In the genomic region with DNA sequence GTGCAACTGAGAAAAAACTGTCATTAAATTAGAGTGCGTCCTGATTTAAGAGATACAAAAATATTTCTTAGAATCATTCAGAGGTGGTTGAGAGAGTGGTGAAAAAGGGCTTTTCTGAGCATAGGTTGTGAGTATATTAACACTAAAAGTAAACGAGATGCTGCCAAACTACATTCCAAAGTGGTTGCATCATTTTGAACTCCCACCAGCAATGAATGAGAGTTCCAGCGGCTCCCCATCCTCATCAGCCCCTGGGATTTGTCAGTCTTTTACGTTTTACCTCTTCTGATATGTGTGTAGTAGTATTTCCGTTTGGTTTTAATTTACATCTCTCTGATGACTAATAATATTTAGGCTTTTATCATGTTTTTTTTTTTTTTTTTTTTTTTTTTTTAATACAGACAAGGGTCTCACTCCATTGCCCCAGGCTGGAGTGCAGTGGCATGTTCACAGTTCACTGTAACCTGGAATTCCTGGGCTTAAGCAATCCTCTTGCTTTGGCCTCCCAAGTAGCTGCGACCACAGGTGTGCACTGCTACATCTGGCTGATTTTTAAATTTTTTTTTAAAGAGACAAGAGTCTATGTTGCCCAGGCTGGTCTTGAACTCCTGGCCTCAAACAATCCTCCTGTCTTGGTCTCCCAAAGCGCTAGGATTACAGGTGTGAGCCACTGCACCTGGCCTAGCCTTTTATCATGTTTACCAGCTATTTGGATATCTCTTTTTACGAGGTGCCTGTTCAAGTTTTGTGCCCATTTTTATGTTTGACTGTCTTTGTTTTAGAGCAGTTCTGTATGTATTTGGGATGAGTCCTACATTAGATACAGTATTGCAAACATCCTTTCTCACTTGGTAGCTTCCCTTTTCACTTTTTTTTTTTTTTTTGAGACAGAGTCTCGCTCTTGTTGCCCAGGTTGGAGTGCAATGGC, we compare ENCODE assay signal across 21 cellular contexts. TPM values are rescaled to one million over a fixed set of nuclear protein-coding genes. Genes with fewer than 3 reads are reported as not detected.
DNase-seq lines count a peak whose midpoint lies in the region; ATAC-seq and TF ChIP-seq lines count a peak whose summit lies in the region.
"Had no signal": no experiment of that assay in that cellular context is flagged by ENCODE, and none has a peak within 500 bp of the region (broad histone marks: within the 10 kb centered on the region; RNA-seq: fewer than 3 reads in every experiment).

No MANE protein-coding gene starts in this region.

- no peaks in the 10 kb centered on the region for H3K9me3 ChIP-seq in RWPE2 (ENCODE audit: severe bottlenecking)

- TF ChIP-seq CTCF in RWPE2 (IDR thresholded peaks at IDR 0.05; ENCODE audit: poor library complexity, severe bottlenecking) (no peak), fibroblast of the aortic adventitia (IDR thresholded peaks at IDR 0.05; ENCODE audit: insufficient read depth, low read length) (no peak)

- H3K27ac ChIP-seq in RWPE2 (ENCODE audit: poor library complexity, severe bottlenecking): no peak overlapping the region
- H3K27ac ChIP-seq: C4-2B had no signal

- no peaks in the 10 kb centered on the region for H3K36me3 ChIP-seq in RWPE2 (ENCODE audit: low read depth)

- no peaks in the 10 kb centered on the region for H3K27me3 ChIP-seq in RWPE2 (ENCODE audit: insufficient read depth, poor library complexity, severe bottlenecking)

- H3K4me1 ChIP-seq in RWPE2 (ENCODE audit: insufficient read depth, poor library complexity, severe bottlenecking): peaks cover 3% of the 10 kb centered on the region

- peak; percentile 37 for DNase-seq in HT-29 (ENCODE audit: low spot score)
- no peak for DNase-seq in RWPE2 (ENCODE audit: low spot score)
- peak; percentile 27 for DNase-seq in fibroblast of the aortic adventitia (ENCODE audit: low read depth)
- DNase-seq in renal cortical epithelial cell (ENCODE audit: low read depth): peak; percentile 41
- no peak for DNase-seq in SK-N-DZ (ENCODE audit: low spot score)
- DNase-seq in DMS79 (lab: John Stamatoyannopoulos, UW): no peak
- no peak for DNase-seq in COLO668 (lab: John Stamatoyannopoulos, UW; ENCODE audit: unreplicated experiment)
- DNase-seq: activated CD4-positive, alpha-beta T cell treated with anti-CD3 and anti-CD28 coated beads for 36 hours; NCI-H446; OCI-M1; stimulated activated CD4-positive, alpha-beta T cell treated with anti-CD3 and anti-CD28 coated beads, Interleukin-15, amount 100 ng/mL, for 24 hours; T-helper 1 cell had no signal

- peak; percentile 63 for ATAC-seq in RWPE2 (ENCODE audit: low read depth)
- ATAC-seq in GM21723 (IDR thresholded peaks at IDR 0.05; ENCODE audit: unreplicated experiment): no peak
- ATAC-seq: activated CD4-positive, alpha-beta T cell treated with anti-CD3 and anti-CD28 coated beads for 36 hours; activated naive CD4-positive, alpha-beta T cell treated with anti-CD3 and anti-CD28 coated beads, Interleukin-2, amount 50 U/mL, for 72 hours had no signal

- no peak overlapping the region for H3K4me3 ChIP-seq in RWPE2 (ENCODE audit: severe bottlenecking)
- no peak overlapping the region for H3K4me3 ChIP-seq in fibroblast of the aortic adventitia (ENCODE audit: low read depth, low read length)

RNA-seq across cellular contexts. Expression of a gene that starts 17.0 kb away (rescaled TPM):
- total RNA-seq in HT-29 (2014; rRNA removed; shearing (Covaris generic)): 0.10 and 0.23 TPM in 2 replicates
- not detected in 2 replicates for total RNA-seq in fibroblast of the aortic adventitia (ENCODE audit: low replicate concordance)
- total RNA-seq in renal cortical epithelial cell: 0.20 TPM in 1 of 2 replicates, not detected in the other
- polyA plus RNA-seq in SK-N-DZ (2014; cell fraction: cytosol; rRNA removed): not detected in 2 replicates
- not detected in 2 replicates for polyA plus RNA-seq in SK-N-DZ (2014; cell fraction: nucleus; rRNA removed)
- total RNA-seq: activated CD4-positive, alpha-beta T cell treated with anti-CD3 and anti-CD28 coated beads for 36 hours; activated naive CD4-positive, alpha-beta T cell treated with anti-CD3 and anti-CD28 coated beads, Interleukin-2, amount 50 U/mL, for 72 hours; cerebellum; G401; kidney epithelial cell; myocyte; posterior vena cava had no signal
- polyA plus RNA-seq: IgD-negative memory B cell had no signal

RNA-seq across cellular contexts. Expression of a gene that starts 31.2 kb away (rescaled TPM):
- 22.1 and 34.0 TPM in 2 replicates for total RNA-seq in HT-29 (2014; rRNA removed; shearing (Covaris generic))
- 18.5 and 24.6 TPM in 2 replicates for total RNA-seq in fibroblast of the aortic adventitia (ENCODE audit: low replicate concordance)
- 12.2 and 18.4 TPM in 2 replicates for total RNA-seq in renal cortical epithelial cell
- polyA plus RNA-seq in SK-N-DZ (2014; cell fraction: cytosol; rRNA removed): 29.9 and 32.4 TPM in 2 replicates
- polyA plus RNA-seq in SK-N-DZ (2014; cell fraction: nucleus; rRNA removed): 51.3 and 54.3 TPM in 2 replicates

RNA-seq across cellular contexts. Expression of a gene that starts 59.6 kb away (rescaled TPM):
- 22.1 and 26.2 TPM in 2 replicates for total RNA-seq in HT-29 (2014; rRNA removed; shearing (Covaris generic))
- total RNA-seq in fibroblast of the aortic adventitia (ENCODE audit: low replicate concordance) (24.2 and 98.5 TPM in 2 replicates), renal cortical epithelial cell (33.7 and 44.7 TPM in 2 replicates)
- polyA plus RNA-seq in SK-N-DZ (2014; cell fraction: cytosol; rRNA removed): 30.5 and 37.9 TPM in 2 replicates
- polyA plus RNA-seq in SK-N-DZ (2014; cell fraction: nucleus; rRNA removed): 194 and 219 TPM in 2 replicates

Comparison
In these comparisons a context has a peak if more than half of its experiments do, and no peak if none do; other contexts are left out.
1. DNase-seq: peak in HT-29 (single experiment), fibroblast of the aortic adventitia (single experiment) and renal cortical epithelial cell (single experiment); none in RWPE2 (single experiment), SK-N-DZ (single experiment), DMS79 (single experiment) and COLO668 (single experiment).